In the genomic region with DNA sequence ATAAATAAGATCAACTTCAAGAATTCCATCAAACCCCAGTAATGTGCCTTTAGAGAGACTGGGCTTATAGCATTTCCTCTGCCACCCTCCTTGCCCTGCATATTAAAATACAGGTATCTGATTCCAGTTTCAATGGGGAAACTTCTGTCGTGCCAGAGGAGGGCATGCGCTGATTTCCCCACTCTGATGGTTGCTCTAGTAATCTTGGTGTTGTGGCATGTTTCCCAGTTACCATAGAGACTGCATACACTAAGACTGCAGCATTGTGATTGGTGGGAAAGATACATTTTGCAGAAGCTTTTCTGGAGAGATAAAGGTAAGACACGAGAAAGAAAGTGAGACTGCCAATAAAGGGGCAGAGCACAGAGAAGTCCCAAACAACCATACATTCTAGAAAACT, we compare ENCODE assay signal across 8 cellular contexts.
DNase-seq lines count a peak whose midpoint lies in the region; ATAC-seq, FAIRE-seq and TF ChIP-seq lines count a peak whose summit lies in the region.

No MANE protein-coding gene starts in this region.

- H4K20me1 ChIP-seq in OCI-LY3 (ENCODE audit: insufficient read depth, low read length): no peaks in the 10 kb centered on the region

- no peaks in the 10 kb centered on the region for H3K79me2 ChIP-seq in OCI-LY3 (ENCODE audit: low read length)

- WGBS in right cardiac atrium: 18% methylated on average over 3 of the region's 3 CpGs
- 7% methylated on average over 3 of the region's 3 CpGs for WGBS in aorta, 2 donors
- 21 to 36% methylated on average over 3 of the region's 3 CpGs for WGBS in transverse colon (ENCODE audit: low coverage in 1 of 2), 2 donors

- no peak overlapping the region for H2AFZ ChIP-seq in OCI-LY3 (ENCODE audit: low read depth, low read length)

- H3K27ac ChIP-seq in OCI-LY3 (ENCODE audit: low read length): no peak overlapping the region
- H3K27ac ChIP-seq in right cardiac atrium (ENCODE audit: low read length): no peak overlapping the region
- no peak overlapping the region for H3K27ac ChIP-seq in aorta (ENCODE audit: low read depth in 1 of 2, low read length in 2 of 2)
- no peak overlapping the region for H3K27ac ChIP-seq in transverse colon

- H3K9ac ChIP-seq in OCI-LY3 (ENCODE audit: low read length): no peak overlapping the region

- H3K9me3 ChIP-seq in OCI-LY3 (ENCODE audit: insufficient read depth, low read length): no peaks in the 10 kb centered on the region
- H3K9me3 ChIP-seq in right cardiac atrium (ENCODE audit: control insufficient read depth, low read length): no peaks in the 10 kb centered on the region
- H3K9me3 ChIP-seq in aorta (ENCODE audit: control insufficient read depth, low read length): no peaks in the 10 kb centered on the region
- H3K9me3 ChIP-seq in transverse colon: no peaks in the 10 kb centered on the region

- H3K27me3 ChIP-seq in OCI-LY3 (ENCODE audit: low read depth, low read length) (no peaks in the 10 kb centered on the region), right cardiac atrium (ENCODE audit: control insufficient read depth, insufficient read depth) (no peaks in the 10 kb centered on the region), aorta (ENCODE audit: control insufficient read depth in 1 of 2, insufficient read depth in 2 of 2, low read length in 1 of 2) (no peaks in the 10 kb centered on the region), transverse colon (no peaks in the 10 kb centered on the region)

- ATAC-seq in GM21737 (IDR thresholded peaks at IDR 0.05; ENCODE audit: unreplicated experiment): peak; percentile 60
- peak; percentile 84 to 86 for ATAC-seq in right cardiac atrium
- peak; percentile 52 for ATAC-seq in aorta (ENCODE audit: low FRiP score)

- intact Hi-C loops in right cardiac atrium (cut with DNase I): no loop called here
- intact Hi-C loops in aorta (cut with DNase I): no loop called here
- intact Hi-C loops in transverse colon (cut with DNase I; ENCODE audit: low total_unique reads): no loop called here

- no peak for TF ChIP-seq CTCF in OCI-LY3 (IDR thresholded peaks at IDR 0.05; ENCODE audit: low read depth, low read length)
- TF ChIP-seq CTCF in transverse colon (IDR thresholded peaks at IDR 0.05): no peak

- DNase-seq in Daoy (ENCODE audit: low read depth) (peak; percentile 64), right cardiac atrium (peak in 2 of 3 donors; percentile 31 to 46), aorta (peak in 1 of 2 donors; percentile 46), transverse colon (no peak), NCI-H146 (lab: John Stamatoyannopoulos, UW) (no peak), urothelium cell line (ENCODE audit: low spot score) (no peak)

- H3K36me3 ChIP-seq in OCI-LY3 (replicated peaks; ENCODE audit: low read depth, low read length): no peaks in the 10 kb centered on the region
- no peaks in the 10 kb centered on the region for H3K36me3 ChIP-seq in aorta (ENCODE audit: control insufficient read depth in 1 of 2, insufficient read depth in 2 of 2, low read length in 1 of 2)
- H3K36me3 ChIP-seq in transverse colon: no peaks in the 10 kb centered on the region

- H3K4me3 ChIP-seq in OCI-LY3 (ENCODE audit: low read length) (no peak overlapping the region), right cardiac atrium (ENCODE audit: low read length) (no peak overlapping the region), aorta (ENCODE audit: low read length in 2 of 2) (no peak overlapping the region), transverse colon (no peak overlapping the region)

- H3K4me1 ChIP-seq in OCI-LY3 (ENCODE audit: low read length) (no peaks in the 10 kb centered on the region), right cardiac atrium (ENCODE audit: control insufficient read depth, insufficient read depth, low read length) (peaks cover 3% of the 10 kb centered on the region), aorta (ENCODE audit: control insufficient read depth in 1 of 2, insufficient read depth in 2 of 2, low read length in 2 of 2) (peaks cover 3 to 5% of the 10 kb centered on the region in 2 donors), transverse colon (peaks cover 0 to 6% (median 0%) of the 10 kb centered on the region in 4 donors)

- FAIRE-seq in urothelium cell line (lab: Jason Lieb, UNC): no peak

- TF ChIP-seq POLR2A in transverse colon (IDR thresholded peaks at IDR 0.05): no peak

- in situ Hi-C loops in transverse colon (cut with MboI; ENCODE audit: low pct_ligation_motif_present in 1 of 4, low pct_unique_long_range_greater_than_20kb in 1 of 4, low sequenced_read_pairs in 3 of 4): no loop called here

- no peak for TF ChIP-seq EP300 in transverse colon (IDR thresholded peaks at IDR 0.05; ENCODE audit: low read depth)

- H3K4me2 ChIP-seq in OCI-LY3 (ENCODE audit: low read length): peak overlapping the region; percentile 9; the same call in 1 of the 2 replicates

Comparison
In these comparisons a context has a peak if more than half of its experiments do, and no peak if none do; other contexts are left out.
1. DNase-seq: peak in Daoy (single experiment) and right cardiac atrium (2 of 3); none in transverse colon (single experiment), NCI-H146 (single experiment) and urothelium cell line (single experiment).
2. Peak in every context shown above with its lines, with median percentiles within 50 percentile points of each other: ATAC-seq.